10 cellular contexts compared by ENCODE assay signal in genomic region chr20:34249291-34249690, GRCh38. TPM values are rescaled to one million over a fixed set of nuclear protein-coding genes. Genes with fewer than 3 reads are reported as not detected.
A peak's percentile ranks its signal among the peaks of the same experiment; 100 is the strongest.
DNase-seq lines count a peak whose midpoint lies in the region; ATAC-seq lines count a peak whose summit lies in the region.
"Had no signal": no experiment of that assay in that cellular context is flagged by ENCODE, and none has a peak within 500 bp of the region (broad histone marks: within the 10 kb centered on the region; RNA-seq: fewer than 3 reads in every experiment).

No MANE protein-coding gene starts in this region.

- H3K27ac Mint-ChIP-seq in activated naive CD4-positive, alpha-beta T cell treated with anti-CD3 and anti-CD28 coated beads, Interleukin-2, amount 50 U/mL, for 72 hours, result no peak overlapping the region
- H3K27ac Mint-ChIP-seq in effector memory CD8-positive, alpha-beta T cell, result no peak overlapping the region

- H3K9me3 Mint-ChIP-seq in activated naive CD4-positive, alpha-beta T cell treated with anti-CD3 and anti-CD28 coated beads, Interleukin-2, amount 50 U/mL, for 72 hours, result no peaks in the 10 kb centered on the region
- H3K9me3 Mint-ChIP-seq in effector memory CD8-positive, alpha-beta T cell, result no peaks in the 10 kb centered on the region

- no peaks in the 10 kb centered on the region for H3K27me3 Mint-ChIP-seq in effector memory CD8-positive, alpha-beta T cell

- no peaks in the 10 kb centered on the region for H3K36me3 Mint-ChIP-seq in activated naive CD4-positive, alpha-beta T cell treated with anti-CD3 and anti-CD28 coated beads, Interleukin-2, amount 50 U/mL, for 72 hours
- peaks cover 3% of the 10 kb centered on the region for H3K36me3 Mint-ChIP-seq in effector memory CD8-positive, alpha-beta T cell (ENCODE audit: insufficient read depth)

- peaks cover 4 to 7% of the 10 kb centered on the region in 2 donors for H3K4me1 Mint-ChIP-seq in effector memory CD8-positive, alpha-beta T cell (ENCODE audit: low read depth in 2 of 2)

- ATAC-seq in activated naive CD4-positive, alpha-beta T cell treated with anti-CD3 and anti-CD28 coated beads, Interleukin-2, amount 50 U/mL, for 72 hours, result peak; percentile 87 to 89
- ATAC-seq in effector memory CD8-positive, alpha-beta T cell (replicated peaks), result peak; percentile 66
- ATAC-seq in stimulated activated naive CD8-positive, alpha-beta T cell treated with anti-CD3 and anti-CD28 coated beads, Interleukin-15, Interleukin-2, amounts not matched to agents 100 U/mL and 50 U/mL, for 24 hours, result peak; percentile 73
- no peak for ATAC-seq in HG02973 (IDR thresholded peaks at IDR 0.05; ENCODE audit: unreplicated experiment)

- H3K4me3 Mint-ChIP-seq in effector memory CD8-positive, alpha-beta T cell, result no peak overlapping the region

- no peak for DNase-seq in activated naive CD4-positive, alpha-beta T cell treated with anti-CD3 and anti-CD28 coated beads, Interleukin-2, amount 50 U/mL, for 72 hours (ENCODE audit: low spot score in 2 of 2)
- DNase-seq in activated naive CD4-positive, alpha-beta T cell treated with anti-CD3 and anti-CD28 coated beads, Interleukin-2, amount 50 U/mL, for 16 hours, result no peak
- DNase-seq in NAMALWA (ENCODE audit: low spot score), result peak; percentile 50
- DNase-seq in effector memory CD8-positive, alpha-beta T cell, result no peak
- DNase-seq in stimulated activated naive CD8-positive, alpha-beta T cell treated with anti-CD3 and anti-CD28 coated beads, Interleukin-15, Interleukin-2, amounts not matched to agents 100 U/mL and 50 U/mL, for 24 hours, result no peak
- no peak for DNase-seq in Ammon's horn (ENCODE audit: low spot score)
- no peak for DNase-seq in iPS-NIHi11 (ENCODE audit: low spot score)
- DNase-seq: NCI-H446 treated with DMSO at 0.1 percent for 48 hours had no signal

RNA-seq across cellular contexts. Expression of gene ASIP, which starts 8.1 kb away (rescaled TPM):
- not detected for total RNA-seq in activated naive CD4-positive, alpha-beta T cell treated with anti-CD3 and anti-CD28 coated beads, Interleukin-2, amount 50 U/mL, for 72 hours
- total RNA-seq: thoracic aorta had no signal

RNA-seq across cellular contexts. Expression of gene AHCY, which starts 53.9 kb away (rescaled TPM):
- 100 to 1,000 TPM; 166 to 211 TPM for total RNA-seq in activated naive CD4-positive, alpha-beta T cell treated with anti-CD3 and anti-CD28 coated beads, Interleukin-2, amount 50 U/mL, for 72 hours
